22 cellular contexts compared by ENCODE assay signal in the genomic region with DNA sequence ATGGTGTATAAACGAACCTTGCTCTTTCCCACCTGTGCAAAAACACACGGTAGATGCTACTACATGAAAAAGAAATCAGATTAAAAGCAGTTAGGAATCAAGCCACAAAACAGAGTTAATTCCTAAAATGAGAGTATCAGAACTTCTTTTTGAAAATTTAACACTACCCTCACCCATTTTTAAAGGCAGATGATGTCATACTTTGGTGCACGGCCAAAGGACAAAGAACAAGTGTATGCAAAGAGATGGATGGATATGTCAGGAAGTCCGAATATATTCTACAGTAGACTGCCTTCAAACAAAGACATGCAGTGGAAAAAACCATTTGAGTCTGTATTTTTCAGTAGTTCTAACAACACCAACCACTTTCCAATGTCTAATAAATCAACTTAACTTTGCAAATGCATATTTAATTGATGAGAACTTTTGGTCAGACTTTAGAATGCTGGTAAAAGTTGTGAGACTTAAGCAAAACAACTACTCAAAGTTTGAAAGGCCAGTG. TPM values are rescaled to one million over a fixed set of nuclear protein-coding genes. Genes with fewer than 3 reads are reported as not detected.
A peak's percentile ranks its signal among the peaks of the same experiment; 100 is the strongest.
DNase-seq lines count a peak whose midpoint lies in the region; ATAC-seq, FAIRE-seq and TF ChIP-seq lines count a peak whose summit lies in the region.
"Had no signal": no experiment of that assay in that cellular context is flagged by ENCODE, and none has a peak within 500 bp of the region (broad histone marks: within the 10 kb centered on the region; RNA-seq: fewer than 3 reads in every experiment).

No MANE protein-coding gene starts in this region.

- H3K4me1 Mint-ChIP-seq in activated CD4-positive, alpha-beta memory T cell treated with anti-CD3 and anti-CD28 coated beads for 36 hours (ENCODE audit: low read depth): peaks cover 48% of the 10 kb centered on the region
- peaks cover 49% of the 10 kb centered on the region for H3K4me1 Mint-ChIP-seq in activated CD4-positive, alpha-beta memory T cell treated with anti-CD3 and anti-CD28 coated beads, Interleukin-2, amount 10 ng/mL, durations not matched to agents 7 days and 5 days
- H3K4me1 Mint-ChIP-seq in activated T-helper 2 cell treated with anti-CD3 and anti-CD28 coated beads, Interferon-gamma antibody, Interleukin-2, Interleukin-4, amounts not matched to agents 10 μg/mL and 5 μg/mL and 100 μg/mL, durations not matched to agents 14 hours and 24 hours and 36 hours (ENCODE audit: low read depth): peaks cover 33% of the 10 kb centered on the region
- peaks cover 36% of the 10 kb centered on the region for H3K4me1 Mint-ChIP-seq in nephron progenitor cell

- no peaks in the 10 kb centered on the region for H3K27me3 Mint-ChIP-seq in activated CD4-positive, alpha-beta memory T cell treated with anti-CD3 and anti-CD28 coated beads for 36 hours
- no peaks in the 10 kb centered on the region for H3K27me3 Mint-ChIP-seq in activated CD4-positive, alpha-beta memory T cell treated with anti-CD3 and anti-CD28 coated beads, Interleukin-2, amount 10 ng/mL, durations not matched to agents 7 days and 5 days
- no peaks in the 10 kb centered on the region for H3K27me3 Mint-ChIP-seq in activated T-helper 2 cell treated with anti-CD3 and anti-CD28 coated beads, Interferon-gamma antibody, Interleukin-2, Interleukin-4, amounts not matched to agents 10 μg/mL and 5 μg/mL and 100 μg/mL, durations not matched to agents 14 hours and 24 hours and 36 hours (ENCODE audit: low read depth)
- H3K27me3 Mint-ChIP-seq in nephron progenitor cell (ENCODE audit: low read depth, poor library complexity): peaks cover 4% of the 10 kb centered on the region
- H3K27me3 Mint-ChIP-seq: naive B cell had no signal

- no peak for ATAC-seq in activated CD4-positive, CD25-positive, alpha-beta regulatory T cell treated with anti-CD3 and anti-CD28 coated beads, Interleukin-2, amount 50 U/mL, for 24 hours
- ATAC-seq: A549 had no signal

- no peak for TF ChIP-seq CTCF in nephron progenitor cell (IDR thresholded peaks at IDR 0.05)

- FAIRE-seq in GM12892 (lab: Jason Lieb, UNC): peak; percentile 14
- FAIRE-seq: A549, kidney had no signal

- CTCF ChIA-PET in activated CD4-positive, alpha-beta memory T cell treated with anti-CD3 and anti-CD28 coated beads for 36 hours (lab: Charles Lee): no interaction called here
- CTCF ChIA-PET in activated CD4-positive, alpha-beta memory T cell treated with anti-CD3 and anti-CD28 coated beads, Interleukin-2, amount 10 ng/mL, durations not matched to agents 7 days and 5 days (lab: Charles Lee): no interaction called here

- no peak overlapping the region for H3K27ac Mint-ChIP-seq in activated CD4-positive, alpha-beta memory T cell treated with anti-CD3 and anti-CD28 coated beads for 36 hours
- H3K27ac Mint-ChIP-seq in activated CD4-positive, alpha-beta memory T cell treated with anti-CD3 and anti-CD28 coated beads, Interleukin-2, amount 10 ng/mL, durations not matched to agents 7 days and 5 days: no peak overlapping the region
- no peak overlapping the region for H3K27ac Mint-ChIP-seq in activated T-helper 2 cell treated with anti-CD3 and anti-CD28 coated beads, Interferon-gamma antibody, Interleukin-2, Interleukin-4, amounts not matched to agents 10 μg/mL and 5 μg/mL and 100 μg/mL, durations not matched to agents 14 hours and 24 hours and 36 hours
- no peak overlapping the region for H3K27ac Mint-ChIP-seq in nephron progenitor cell
- H3K27ac Mint-ChIP-seq: naive B cell had no signal

- no peaks in the 10 kb centered on the region for H3K9me3 Mint-ChIP-seq in activated CD4-positive, alpha-beta memory T cell treated with anti-CD3 and anti-CD28 coated beads for 36 hours
- no peaks in the 10 kb centered on the region for H3K9me3 Mint-ChIP-seq in activated CD4-positive, alpha-beta memory T cell treated with anti-CD3 and anti-CD28 coated beads, Interleukin-2, amount 10 ng/mL, durations not matched to agents 7 days and 5 days
- no peaks in the 10 kb centered on the region for H3K9me3 Mint-ChIP-seq in activated T-helper 2 cell treated with anti-CD3 and anti-CD28 coated beads, Interferon-gamma antibody, Interleukin-2, Interleukin-4, amounts not matched to agents 10 μg/mL and 5 μg/mL and 100 μg/mL, durations not matched to agents 14 hours and 24 hours and 36 hours
- peaks cover 46% of the 10 kb centered on the region for H3K9me3 Mint-ChIP-seq in nephron progenitor cell
- H3K9me3 Mint-ChIP-seq: naive B cell had no signal

- TF ChIP-seq POLR2A in GM12892 (IDR thresholded peaks at IDR 0.05; ENCODE audit: low read depth, low read length): no peak

- POLR2A ChIA-PET in activated CD4-positive, alpha-beta memory T cell treated with anti-CD3 and anti-CD28 coated beads for 36 hours (lab: Charles Lee): no interaction called here
- POLR2A ChIA-PET in activated CD4-positive, alpha-beta memory T cell treated with anti-CD3 and anti-CD28 coated beads, Interleukin-2, amount 10 ng/mL, durations not matched to agents 7 days and 5 days (lab: Charles Lee): interaction anchor here (1.0 to 1.6 kb wide), 3 partner anchors 8 to 55 kb away, joined by 3 read pairs; partner anchors contain the start of gene ELF4

- intact Hi-C loops in activated CD4-positive, alpha-beta memory T cell treated with anti-CD3 and anti-CD28 coated beads for 36 hours (cut with micrococcal nuclease): no loop called here
- intact Hi-C loops in activated T-helper 2 cell treated with anti-CD3 and anti-CD28 coated beads, Interferon-gamma antibody, Interleukin-2, Interleukin-4, amounts not matched to agents 10 μg/mL and 5 μg/mL and 100 μg/mL, durations not matched to agents 14 hours and 24 hours and 36 hours (cut with micrococcal nuclease): no loop called here

- no peaks in the 10 kb centered on the region for H3K36me3 Mint-ChIP-seq in activated CD4-positive, alpha-beta memory T cell treated with anti-CD3 and anti-CD28 coated beads for 36 hours
- peaks cover 17% of the 10 kb centered on the region for H3K36me3 Mint-ChIP-seq in activated CD4-positive, alpha-beta memory T cell treated with anti-CD3 and anti-CD28 coated beads, Interleukin-2, amount 10 ng/mL, durations not matched to agents 7 days and 5 days (ENCODE audit: low read depth)
- H3K36me3 Mint-ChIP-seq in activated T-helper 2 cell treated with anti-CD3 and anti-CD28 coated beads, Interferon-gamma antibody, Interleukin-2, Interleukin-4, amounts not matched to agents 10 μg/mL and 5 μg/mL and 100 μg/mL, durations not matched to agents 14 hours and 24 hours and 36 hours (ENCODE audit: low read depth): peaks cover 12% of the 10 kb centered on the region
- H3K36me3 Mint-ChIP-seq in nephron progenitor cell (ENCODE audit: low read depth): peaks cover 11% of the 10 kb centered on the region
- H3K36me3 Mint-ChIP-seq: naive B cell had no signal

- no peak for DNase-seq in activated CD4-positive, alpha-beta memory T cell treated with anti-CD3 and anti-CD28 coated beads for 36 hours
- no peak for DNase-seq in activated CD4-positive, alpha-beta memory T cell treated with anti-CD3 and anti-CD28 coated beads, Interleukin-2, amount 10 ng/mL, durations not matched to agents 7 days and 5 days
- DNase-seq in GM12892 (ENCODE audit: insufficient read length): no peak
- DNase-seq in activated T-helper 2 cell treated with anti-CD3 and anti-CD28 coated beads, Interferon-gamma antibody, Interleukin-2, Interleukin-4, amounts not matched to agents 10 μg/mL and 5 μg/mL and 100 μg/mL, durations not matched to agents 14 hours and 24 hours and 36 hours (ENCODE audit: low spot score): no peak
- no peak for DNase-seq in nephron progenitor cell
- DNase-seq in stimulated activated naive CD4-positive, alpha-beta T cell (lab: John Stamatoyannopoulos, UW): no peak
- DNase-seq in NCI-H2227 treated with DMSO at 0.1 percent for 48 hours (lab: John Stamatoyannopoulos, UW): no peak
- DNase-seq: activated CD4-positive, alpha-beta T cell treated with anti-CD3 and anti-CD28 coated beads, Interleukin-2, amount 50 U/mL, for 4 hours; activated effector memory CD4-positive, alpha-beta T cell treated with anti-CD3 and anti-CD28 coated beads, Interleukin-2, amount 50 U/mL, for 16 hours; C1 segment of cervical spinal cord; cortex of kidney; DMS153; foreskin fibroblast; hypothalamus; kidney; naive B cell; NCI-H1436; NCI-H2171 treated with DMSO at 0.1 percent for 48 hours; NCI-H748 treated with DMSO at 0.1 percent for 48 hours; spleen had no signal

- peak overlapping the region; percentile 16 for H3K4me3 Mint-ChIP-seq in activated CD4-positive, alpha-beta memory T cell treated with anti-CD3 and anti-CD28 coated beads for 36 hours
- H3K4me3 Mint-ChIP-seq in activated CD4-positive, alpha-beta memory T cell treated with anti-CD3 and anti-CD28 coated beads, Interleukin-2, amount 10 ng/mL, durations not matched to agents 7 days and 5 days: no peak overlapping the region
- H3K4me3 Mint-ChIP-seq in activated T-helper 2 cell treated with anti-CD3 and anti-CD28 coated beads, Interferon-gamma antibody, Interleukin-2, Interleukin-4, amounts not matched to agents 10 μg/mL and 5 μg/mL and 100 μg/mL, durations not matched to agents 14 hours and 24 hours and 36 hours (ENCODE audit: low read depth): peak overlapping the region; percentile 55
- H3K4me3 Mint-ChIP-seq in nephron progenitor cell: peak overlapping the region; percentile 54

RNA-seq across cellular contexts. Expression of gene AIFM1, which starts 2.2 kb away (rescaled TPM):
- total RNA-seq in activated CD4-positive, alpha-beta memory T cell treated with anti-CD3 and anti-CD28 coated beads for 36 hours: 10 to 100 TPM; 60.9 to 61.2 TPM
- total RNA-seq in activated CD4-positive, alpha-beta memory T cell treated with anti-CD3 and anti-CD28 coated beads, Interleukin-2, amount 10 ng/mL, durations not matched to agents 7 days and 5 days: 10 to 100 TPM; 41.2 to 41.8 TPM
- polyA plus RNA-seq in GM12892 (2012; ENCODE audit: missing spikeins): 50.1 TPM
- 48.7 and 51.1 TPM in 2 replicates for total RNA-seq in activated T-helper 2 cell treated with anti-CD3 and anti-CD28 coated beads, Interferon-gamma antibody, Interleukin-2, Interleukin-4, amounts not matched to agents 10 μg/mL and 5 μg/mL and 100 μg/mL, durations not matched to agents 14 hours and 24 hours and 36 hours

RNA-seq across cellular contexts. Expression of gene RAB33A, which starts 8.4 kb away (rescaled TPM):
- total RNA-seq in activated CD4-positive, alpha-beta memory T cell treated with anti-CD3 and anti-CD28 coated beads for 36 hours: 10 to 100 TPM; 29.6 to 30.1 TPM
- 10 to 100 TPM; 37.0 to 38.8 TPM for total RNA-seq in activated CD4-positive, alpha-beta memory T cell treated with anti-CD3 and anti-CD28 coated beads, Interleukin-2, amount 10 ng/mL, durations not matched to agents 7 days and 5 days
- 21.6 TPM for polyA plus RNA-seq in GM12892 (2012; ENCODE audit: missing spikeins)
- total RNA-seq in activated T-helper 2 cell treated with anti-CD3 and anti-CD28 coated beads, Interferon-gamma antibody, Interleukin-2, Interleukin-4, amounts not matched to agents 10 μg/mL and 5 μg/mL and 100 μg/mL, durations not matched to agents 14 hours and 24 hours and 36 hours: 28.4 and 29.7 TPM in 2 replicates

RNA-seq across cellular contexts. Expression of gene ELF4, which starts 53.1 kb away (rescaled TPM):
- total RNA-seq in activated CD4-positive, alpha-beta memory T cell treated with anti-CD3 and anti-CD28 coated beads for 36 hours: 10 to 100 TPM; 28.0 to 28.2 TPM
- total RNA-seq in activated CD4-positive, alpha-beta memory T cell treated with anti-CD3 and anti-CD28 coated beads, Interleukin-2, amount 10 ng/mL, durations not matched to agents 7 days and 5 days: 10 to 100 TPM; 48.0 to 48.7 TPM
- 12.9 TPM for polyA plus RNA-seq in GM12892 (2012; ENCODE audit: missing spikeins)
- 31.8 and 33.6 TPM in 2 replicates for total RNA-seq in activated T-helper 2 cell treated with anti-CD3 and anti-CD28 coated beads, Interferon-gamma antibody, Interleukin-2, Interleukin-4, amounts not matched to agents 10 μg/mL and 5 μg/mL and 100 μg/mL, durations not matched to agents 14 hours and 24 hours and 36 hours
